ENCODE assay signal across 18 cellular contexts in the genomic region with DNA sequence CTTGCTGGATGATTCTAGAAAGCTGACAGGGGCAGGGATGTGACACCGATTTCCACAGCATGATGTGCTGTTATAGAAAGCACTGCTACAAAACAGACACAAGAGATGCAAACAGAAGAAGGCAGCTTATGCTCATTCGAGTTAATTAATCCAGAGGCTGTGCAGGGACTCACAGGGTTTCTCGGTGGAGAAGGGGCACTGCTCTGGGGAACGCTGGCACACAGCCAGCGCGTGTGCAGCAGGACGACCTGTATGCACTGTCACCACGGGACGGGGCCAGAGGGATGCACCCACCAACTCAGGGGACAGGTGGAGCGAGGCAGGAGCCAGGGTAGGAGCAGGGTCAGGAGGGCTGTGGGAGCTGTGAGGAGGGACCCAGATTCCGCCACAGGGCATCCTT.
"Had no signal": no experiment of that assay in that cellular context is flagged by ENCODE, and none has a peak within 500 bp of the region (broad histone marks: within the 10 kb centered on the region; RNA-seq: fewer than 3 reads in every experiment).

No MANE protein-coding gene starts in this region.

- FAIRE-seq: keratinocyte, TTC549 had no signal

- DNase-seq: activated B cell treated with CpG ODN at 0.5 μM for 24 hours; activated CD4-positive, alpha-beta T cell treated with anti-CD3 and anti-CD28 coated beads, Interleukin-2, amount 10 ng/mL, durations not matched to agents 7 days and 5 days; activated CD8-positive, alpha-beta memory T cell treated with anti-CD3 and anti-CD28 coated beads for 24 hours; activated naive CD4-positive, alpha-beta T cell treated with anti-CD3 and anti-CD28 coated beads for 36 hours; central memory CD4-positive, alpha-beta T cell; effector CD8-positive, alpha-beta T cell; gastrocnemius medialis; heart right ventricle; left ventricle myocardium inferior; mesendoderm; posterior cingulate gyrus; T-helper 2 cell had no signal

- H3K9me3 ChIP-seq: gastrocnemius medialis, heart right ventricle, left ventricle myocardium inferior, right atrium auricular region, thyroid gland had no signal

- ATAC-seq: gastrocnemius medialis, heart right ventricle had no signal

- H3K4me3 ChIP-seq: coronary artery, gastrocnemius medialis, heart right ventricle, left ventricle myocardium inferior, right atrium auricular region, skin epidermis, thyroid gland had no signal

- H3K27ac ChIP-seq: coronary artery, gastrocnemius medialis, heart right ventricle, left ventricle myocardium inferior, right atrium auricular region, skin epidermis, thyroid gland had no signal

- H3K27me3 ChIP-seq: gastrocnemius medialis, right atrium auricular region, thyroid gland had no signal

- H3K4me1 ChIP-seq: gastrocnemius medialis, heart right ventricle, left ventricle myocardium inferior, right atrium auricular region had no signal

- H3K36me3 ChIP-seq: gastrocnemius medialis, heart right ventricle, left ventricle myocardium inferior, right atrium auricular region, thyroid gland had no signal
